In the genomic region with DNA sequence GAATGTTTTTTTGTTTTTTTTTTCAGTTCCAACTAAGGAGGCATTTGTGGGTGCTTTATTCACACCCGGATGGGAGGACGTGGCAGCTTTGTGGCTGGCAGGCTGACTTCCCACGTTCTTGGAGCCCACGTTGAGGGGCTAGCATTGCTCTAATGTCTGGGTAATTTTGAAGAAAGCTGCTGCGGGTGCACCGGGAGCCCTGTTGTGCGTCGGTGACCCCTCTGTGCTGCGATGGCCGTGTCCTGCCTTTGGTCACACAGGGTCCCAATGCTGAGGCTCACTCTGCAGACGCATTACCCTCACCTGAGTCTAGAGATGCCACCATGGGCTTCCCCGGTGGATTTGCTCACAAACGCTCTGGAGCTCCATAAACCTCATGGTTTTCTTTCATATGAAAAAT, we compare ENCODE assay signal across 1 cellular context.
TF ChIP-seq lines count a peak whose summit lies in the region.

No MANE protein-coding gene starts in this region.

TF ChIP-seq in SK-N-SH, 30 proteins besides CTCF, POLR2A, EP300 and RAD21 (continued from another document):
- TF ChIP-seq, protein P1, sequence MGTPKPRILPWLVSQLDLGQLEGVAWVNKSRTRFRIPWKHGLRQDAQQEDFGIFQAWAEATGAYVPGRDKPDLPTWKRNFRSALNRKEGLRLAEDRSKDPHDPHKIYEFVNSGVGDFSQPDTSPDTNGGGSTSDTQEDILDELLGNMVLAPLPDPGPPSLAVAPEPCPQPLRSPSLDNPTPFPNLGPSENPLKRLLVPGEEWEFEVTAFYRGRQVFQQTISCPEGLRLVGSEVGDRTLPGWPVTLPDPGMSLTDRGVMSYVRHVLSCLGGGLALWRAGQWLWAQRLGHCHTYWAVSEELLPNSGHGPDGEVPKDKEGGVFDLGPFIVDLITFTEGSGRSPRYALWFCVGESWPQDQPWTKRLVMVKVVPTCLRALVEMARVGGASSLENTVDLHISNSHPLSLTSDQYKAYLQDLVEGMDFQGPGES (IDR thresholded peaks at IDR 0.05; ENCODE audit: low read depth, low read length), result no peak
- TF ChIP-seq ELF1 (IDR thresholded peaks at IDR 0.05) (no peak), GABPA (IDR thresholded peaks at IDR 0.05; ENCODE audit: low read depth) (no peak), SIN3A (IDR thresholded peaks at IDR 0.05; ENCODE audit: borderline replicate concordance, low read depth, low read length) (no peak), NFIC (IDR thresholded peaks at IDR 0.05; ENCODE audit: borderline replicate concordance) (no peak)
